ENCODE assay signal across 31 cellular contexts in the genomic region with DNA sequence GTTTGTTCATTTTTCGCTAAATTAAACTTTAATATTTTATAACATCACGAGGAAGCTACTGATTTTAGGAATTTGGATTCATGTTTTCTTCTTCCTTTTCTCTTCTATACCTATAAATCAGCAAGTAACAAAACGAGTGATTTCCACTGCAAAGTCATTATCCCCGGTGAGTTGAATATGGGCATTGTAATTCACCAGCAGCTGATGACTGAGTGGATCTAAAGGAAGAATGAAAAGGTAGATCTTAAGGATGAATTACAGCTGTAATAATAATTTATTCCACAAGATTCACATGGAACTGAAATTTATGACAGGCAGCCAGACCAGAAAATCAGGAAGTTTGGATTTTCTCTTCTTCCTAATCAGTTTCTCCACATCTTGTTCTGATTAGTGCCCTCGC.
"Had no signal": no experiment of that assay in that cellular context is flagged by ENCODE, and none has a peak within 500 bp of the region (broad histone marks: within the 10 kb centered on the region; RNA-seq: fewer than 3 reads in every experiment).

No MANE protein-coding gene starts in this region.

- H3K27ac ChIP-seq: adrenal gland, body of pancreas, esophagus muscularis mucosa, foreskin keratinocyte, gastrocnemius medialis, heart left ventricle had no signal

- H3K27me3 ChIP-seq: adrenal gland, body of pancreas, esophagus muscularis mucosa, foreskin keratinocyte, gastrocnemius medialis, heart left ventricle had no signal

- H3K4me1 ChIP-seq: adrenal gland, body of pancreas, esophagus muscularis mucosa, foreskin keratinocyte, gastrocnemius medialis, heart left ventricle had no signal

- DNase-seq: activated CD4-positive, alpha-beta memory T cell treated with anti-CD3 and anti-CD28 coated beads for 36 hours; activated CD4-positive, alpha-beta T cell treated with anti-CD3 and anti-CD28 coated beads for 36 hours; activated CD4-positive, alpha-beta T cell treated with anti-CD3 and anti-CD28 coated beads, Interleukin-2, amount 10 ng/mL, durations not matched to agents 24 days and 14 days; activated CD4-positive, CD25-positive, alpha-beta regulatory T cell; activated CD4-positive, CD25-positive, alpha-beta regulatory T cell treated with anti-CD3 and anti-CD28 coated beads, Interleukin-2, amount 50 U/mL, for 72 hours; activated CD8-positive, alpha-beta memory T cell treated with anti-CD3 and anti-CD28 coated beads, Interleukin-2, amount 10 ng/mL, durations not matched to agents 7 days and 5 days; activated CD8-positive, alpha-beta memory T cell treated with anti-CD3 and anti-CD28 coated beads, Interleukin-2, amount 50 U/mL, for 4 hours; activated CD8-positive, alpha-beta T cell treated with anti-CD3 and anti-CD28 coated beads, Interleukin-2, amount 10 ng/mL, durations not matched to agents 7 days and 5 days; activated effector memory CD4-positive, alpha-beta T cell treated with anti-CD3 and anti-CD28 coated beads, Interleukin-2, amount 50 U/mL, for 16 hours; activated naive CD4-positive, alpha-beta T cell treated with anti-CD3 and anti-CD28 coated beads for 36 hours; activated naive CD8-positive, alpha-beta T cell treated with anti-CD3 and anti-CD28 coated beads for 36 hours; activated naive CD8-positive, alpha-beta T cell treated with anti-CD3 and anti-CD28 coated beads, Interleukin-2, amount 50 U/mL, for 24 hours; activated T-cell treated with anti-CD3 and anti-CD28 coated beads, Interleukin-2, amount 50 U/mL, for 1 hour; activated T-cell treated with anti-CD3 and anti-CD28 coated beads, Interleukin-2, amount 50 U/mL, for 48 hours; adrenal gland; amygdala; aorta; body of pancreas; caudate nucleus; cortex of kidney; dermis blood vessel endothelial cell; effector CD4-positive, alpha-beta T cell; effector memory CD8-positive, alpha-beta T cell; erythroblast; foreskin keratinocyte; gastrocnemius medialis; glutamatergic neuron; heart left ventricle; T-helper 2 cell had no signal

- H3K36me3 ChIP-seq: adrenal gland, esophagus muscularis mucosa, gastrocnemius medialis, heart left ventricle had no signal

- FAIRE-seq: colon had no signal

- H3K9me3 ChIP-seq: adrenal gland, body of pancreas, esophagus muscularis mucosa, gastrocnemius medialis had no signal

- H3K4me3 ChIP-seq: adrenal gland, body of pancreas, esophagus muscularis mucosa, gastrocnemius medialis, heart left ventricle had no signal
